ENCODE assay signal across 32 cellular contexts in the genomic region with DNA sequence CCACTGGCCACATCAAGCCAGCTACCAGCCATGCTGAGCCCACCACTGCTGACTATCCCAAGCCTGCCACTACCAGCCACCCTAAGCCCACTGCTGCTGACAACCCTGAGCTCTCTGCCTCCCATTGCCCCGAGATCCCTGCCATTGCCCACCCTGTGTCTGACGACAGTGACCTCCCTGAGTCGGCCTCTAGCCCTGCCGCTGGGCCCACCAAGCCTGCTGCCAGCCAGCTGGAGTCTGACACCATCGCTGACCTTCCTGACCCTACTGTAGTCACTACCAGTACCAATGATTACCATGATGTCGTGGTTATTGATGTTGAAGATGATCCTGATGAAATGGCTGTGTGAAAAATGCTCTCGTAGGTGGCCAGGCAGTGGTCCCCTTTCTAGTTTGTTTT. TPM values are rescaled to one million over a fixed set of nuclear protein-coding genes. Genes with fewer than 3 reads are reported as not detected.
"Had no signal": no experiment of that assay in that cellular context is flagged by ENCODE, and none has a peak within 500 bp of the region (broad histone marks: within the 10 kb centered on the region; RNA-seq: fewer than 3 reads in every experiment).

No MANE protein-coding gene starts in this region.

- H3K4me3 ChIP-seq: coronary artery, dorsolateral prefrontal cortex, esophagus squamous epithelium, gastrocnemius medialis, heart right ventricle, left lung, lower lobe of right lung, mucosa of descending colon had no signal

- H3K27ac Mint-ChIP-seq: effector memory CD8-positive, alpha-beta T cell; endodermal cell; mesothelial cell of epicardium had no signal

- H3K9me3 ChIP-seq: gastrocnemius medialis, left lung, lower lobe of right lung, mucosa of descending colon had no signal

- DNase-seq: dermis blood vessel endothelial cell; dorsolateral prefrontal cortex; effector CD8-positive, alpha-beta T cell; effector memory CD8-positive, alpha-beta T cell; endodermal cell; erythroblast; esophagus squamous epithelium; foreskin fibroblast; foreskin melanocyte; gastrocnemius medialis; glutamatergic neuron; head of caudate nucleus; heart right ventricle; hippocampal formation; left cardiac atrium; left lung; left ventricle myocardium superior; lower lobe of right lung; mesenchymal stem cell; mucosa of descending colon had no signal

- H3K9me3 Mint-ChIP-seq: effector memory CD8-positive, alpha-beta T cell had no signal

- H3K27ac ChIP-seq: coronary artery, dorsolateral prefrontal cortex, epithelial cell of prostate, esophagus squamous epithelium, gastrocnemius medialis, heart right ventricle, left lung, lower lobe of right lung had no signal

- H3K36me3 ChIP-seq: esophagus squamous epithelium, gastrocnemius medialis, heart right ventricle, left lung, lower lobe of right lung had no signal

- FAIRE-seq: endometrium, islet of Langerhans, keratinocyte had no signal

- H3K4me3 Mint-ChIP-seq: effector memory CD8-positive, alpha-beta T cell; endodermal cell; mesothelial cell of epicardium had no signal

- H3K4me1 ChIP-seq: gastrocnemius medialis, heart right ventricle, left lung, lower lobe of right lung had no signal

RNA-seq across cellular contexts. Expression of a gene that starts 4.7 kb away (rescaled TPM):
- total RNA-seq: dermis blood vessel endothelial cell, dorsolateral prefrontal cortex, esophagus mucosa, gastrocnemius medialis, glomerular endothelial cell, heart right ventricle, kidney epithelial cell, left cardiac atrium, left lung, left ventricle myocardium superior, lower lobe of right lung, lung microvascular endothelial cell, mesenteric fat pad, mucosa of descending colon, myocyte had no signal
- polyA plus RNA-seq: heart right ventricle, keratinocyte had no signal
